Comparison of ENCODE assay signal across 8 cellular contexts in the genomic region with DNA sequence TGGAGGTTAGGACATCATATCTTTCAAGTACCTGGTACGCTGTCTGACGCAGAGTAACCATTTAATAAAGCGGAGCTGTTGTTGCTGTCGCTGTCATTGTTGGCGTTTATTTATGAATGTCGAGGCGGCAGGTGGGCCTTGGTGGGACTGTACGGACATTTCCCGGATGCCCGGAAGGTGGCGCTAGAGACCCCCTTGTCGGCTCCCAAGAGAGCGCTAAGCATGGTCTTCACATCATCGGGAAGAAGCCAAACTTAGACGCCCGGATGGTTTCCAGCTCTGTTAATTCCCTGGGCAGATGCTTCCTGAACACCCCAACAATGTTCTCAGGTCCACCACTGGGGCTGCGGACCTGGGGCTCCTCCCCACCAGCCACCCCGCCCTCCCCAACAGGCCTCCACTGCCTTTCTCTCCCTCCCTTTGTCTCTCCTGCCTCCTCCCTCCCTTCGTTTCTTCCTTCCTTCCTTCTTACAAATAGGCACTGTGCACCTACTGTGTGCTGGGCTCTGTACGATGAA. TPM values are rescaled to one million over a fixed set of nuclear protein-coding genes. Genes with fewer than 3 reads are reported as not detected.
DNase-seq lines count a peak whose midpoint lies in the region; ATAC-seq and TF ChIP-seq lines count a peak whose summit lies in the region.

No MANE protein-coding gene starts in this region.

- peak overlapping the region; percentile 82 for H2AFZ ChIP-seq in smooth muscle cell (ENCODE audit: low read depth)

- H3K9ac ChIP-seq in smooth muscle cell (ENCODE audit: low read depth), result peak overlapping the region; percentile 48

- no peaks in the 10 kb centered on the region for H3K4me1 ChIP-seq in smooth muscle cell (ENCODE audit: low read depth)

- no peaks in the 10 kb centered on the region for H3F3A ChIP-seq in smooth muscle cell (ENCODE audit: low read depth)

- H3K79me2 ChIP-seq in smooth muscle cell (ENCODE audit: low read depth), result no peaks in the 10 kb centered on the region

- in situ Hi-C loops in brain microvascular endothelial cell (cut with HindIII; ENCODE audit: low pct_ligation_motif_present, low sequenced_read_pairs), result no loop called here

- H4K20me1 ChIP-seq in smooth muscle cell (ENCODE audit: low read depth), result no peaks in the 10 kb centered on the region

- H3K4me3 ChIP-seq in brain microvascular endothelial cell (ENCODE audit: low read depth, low read length), result no peak overlapping the region
- no peak overlapping the region for H3K4me3 ChIP-seq in smooth muscle cell

- peak overlapping the region; percentile 77 for H3K4me2 ChIP-seq in smooth muscle cell

- TF ChIP-seq CTCF in brain microvascular endothelial cell (IDR thresholded peaks at IDR 0.05; ENCODE audit: low read depth, low read length, missing control alignments), result peak; percentile 87
- TF ChIP-seq CTCF in smooth muscle cell (IDR thresholded peaks at IDR 0.05; ENCODE audit: borderline replicate concordance, insufficient read depth, poor library complexity, severe bottlenecking), result peak; percentile 88

- H3K36me3 ChIP-seq in brain microvascular endothelial cell (replicated peaks) (no peaks in the 10 kb centered on the region), smooth muscle cell (ENCODE audit: low read depth) (no peaks in the 10 kb centered on the region)

- WGBS in smooth muscle cell (ENCODE audit: low lambda C conversion rate), result 7% methylated on average over 17 of the region's 20 CpGs

- no peaks in the 10 kb centered on the region for H3K27me3 ChIP-seq in brain microvascular endothelial cell (replicated peaks)
- H3K27me3 ChIP-seq in smooth muscle cell (ENCODE audit: low read depth), result no peaks in the 10 kb centered on the region

- DNase-seq in AG08395 (ENCODE audit: low spot score) (peak; percentile 86), GM19238 (ENCODE audit: insufficient read length, low spot score) (peak; percentile 70), NCI-H1694 treated with DMSO at 0.1 percent for 48 hours (lab: John Stamatoyannopoulos, UW) (peak; percentile 75), UCSD-AML1 (lab: John Stamatoyannopoulos, UW; ENCODE audit: unreplicated experiment) (peak; percentile 81), brain microvascular endothelial cell (peak; percentile 79), iPS-NIHi11 (ENCODE audit: low spot score) (peak; percentile 86), smooth muscle cell (lab: John Stamatoyannopoulos, UW; ENCODE audit: unreplicated experiment) (peak; percentile 53)

- H3K27ac ChIP-seq in brain microvascular endothelial cell, result peak overlapping the region; percentile 68
- H3K27ac ChIP-seq in smooth muscle cell (ENCODE audit: low read depth), result no peak overlapping the region

- H3K9me3 ChIP-seq in smooth muscle cell (replicated peaks; ENCODE audit: low read depth), result no peaks in the 10 kb centered on the region

- ATAC-seq in HG03460 (IDR thresholded peaks at IDR 0.05; ENCODE audit: unreplicated experiment), result no peak

RNA-seq across cellular contexts. Expression of a gene that starts 54.1 kb away (rescaled TPM):
- total RNA-seq in smooth muscle cell, result 751 and 817 TPM in 2 replicates
- polyA plus RNA-seq in smooth muscle cell, result 656 and 995 TPM in 2 replicates
